Comparison of ENCODE assay signal across 8 cellular contexts in the genomic region with DNA sequence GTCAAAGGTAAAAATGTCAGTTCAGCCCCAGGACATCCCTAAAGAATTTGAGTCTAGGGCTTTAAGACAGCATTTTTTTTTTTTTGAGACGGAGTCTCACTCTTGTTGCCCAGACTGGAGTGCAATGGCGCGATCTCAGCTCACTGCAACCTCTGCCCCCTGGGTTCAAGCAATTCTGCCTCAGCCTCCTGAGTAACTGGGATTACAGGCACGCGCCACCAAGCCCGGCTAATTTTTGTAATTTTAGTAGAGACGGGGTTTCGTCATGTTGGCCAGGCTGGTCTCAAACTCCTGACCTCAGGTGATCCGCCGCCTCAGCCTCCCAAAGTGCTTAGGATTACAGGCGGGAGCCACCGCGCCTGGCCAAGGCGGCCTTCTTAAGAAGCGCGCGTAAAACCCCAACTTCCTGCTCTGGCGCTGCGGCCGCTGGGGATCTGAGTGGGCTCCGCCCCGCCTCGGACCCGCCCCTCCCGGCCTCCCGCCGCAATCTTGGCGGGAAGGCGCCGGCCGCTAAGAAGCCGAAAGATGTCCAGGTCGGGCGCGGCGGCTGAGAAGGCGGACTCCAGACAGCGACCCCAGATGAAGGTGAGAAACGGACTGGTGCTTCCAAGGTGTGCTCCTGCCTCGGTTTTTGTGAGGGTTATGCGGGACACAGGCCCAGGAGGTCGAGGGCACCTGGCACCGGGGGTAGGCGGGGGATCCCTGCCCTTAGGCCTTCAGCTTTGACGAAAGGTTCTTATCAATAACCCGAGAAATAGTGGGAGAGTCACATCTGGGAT. TPM values are rescaled to one million over a fixed set of nuclear protein-coding genes. Genes with fewer than 3 reads are reported as not detected.
A peak's percentile ranks its signal among the peaks of the same experiment; 100 is the strongest.
DNase-seq lines count a peak whose midpoint lies in the region; ATAC-seq and TF ChIP-seq lines count a peak whose summit lies in the region.
"Not testable (repeated sequence)": the region's sequence is repeated elsewhere in the genome, so short reads cannot be mapped to it uniquely, and the experiment has no call there.

A gene (plus strand): TSS at position 495 of the 779 bp plus-strand sequence. CDS start 31 bp downstream, at position 526.

- H3K36me3 ChIP-seq in CD8-positive, alpha-beta memory T cell (ENCODE audit: insufficient read depth, low read length); mesendoderm (ENCODE audit: control insufficient read depth, insufficient read depth, low read length): not testable (repeated sequence)
- peaks cover 54% of the 10 kb centered on the region for H3K36me3 ChIP-seq in OCI-LY7 (ENCODE audit: insufficient read depth, low read length)

- not testable (repeated sequence) for H4K20me1 ChIP-seq in OCI-LY7 (ENCODE audit: insufficient read depth, low read length)

- not testable (repeated sequence) for TF ChIP-seq CTCF in OCI-LY7 (conservative IDR thresholded peaks at IDR 0.05; ENCODE audit: low read length); endothelial cell (IDR thresholded peaks at IDR 0.05; ENCODE audit: unreplicated experiment)

- not testable (repeated sequence) for H3K9me3 Mint-ChIP-seq in CD8-positive, alpha-beta memory T cell; endothelial cell (ENCODE audit: unreplicated experiment)

- ATAC-seq in GM21423 (IDR thresholded peaks at IDR 0.05; ENCODE audit: unreplicated experiment): peak; percentile 61

- not testable (repeated sequence) for BruUV-seq in OCI-LY7 (replicated peaks; lab: Mats Ljungman, UMichigan)

- not testable (repeated sequence) for H3K27me3 ChIP-seq in CD8-positive, alpha-beta memory T cell (ENCODE audit: insufficient read depth, low read length, poor library complexity, severe bottlenecking); mesendoderm (ENCODE audit: insufficient read depth, low read length, poor library complexity)

- H3K79me2 ChIP-seq in OCI-LY7 (ENCODE audit: insufficient read depth, low read depth, low read length): peaks cover 95% of the 10 kb centered on the region
- H3K79me2 ChIP-seq in mesendoderm (ENCODE audit: control insufficient read depth, insufficient read depth, low read length): not testable (repeated sequence)

- CTCF ChIA-PET in CD8-positive, alpha-beta memory T cell (lab: Charles Lee); OCI-LY7 (lab: Charles Lee; ENCODE audit: unreplicated experiment): not testable (repeated sequence)

- not testable (repeated sequence) for H3K23ac ChIP-seq in mesendoderm (ENCODE audit: low read length)

- POLR2A ChIA-PET in CD8-positive, alpha-beta memory T cell (lab: Charles Lee): interaction anchor here (0.5 kb wide), 1 partner anchor 15 kb away, joined by 8 read pairs; no protein-coding TSS in a partner anchor
- POLR2A ChIA-PET in OCI-LY7 (lab: Charles Lee): interaction anchor here (0.9 to 9.7 kb wide), 8 partner anchors 16 to 52 kb away, joined by 3 to 150 read pairs (median 5); a partner anchor contains a TSS

- peaks cover 43 to 72% (median 56%) of the 10 kb centered on the region in 3 donors for H3K4me1 Mint-ChIP-seq in CD8-positive, alpha-beta memory T cell
- not testable (repeated sequence) for H3K4me1 Mint-ChIP-seq in endothelial cell (ENCODE audit: unreplicated experiment)

- not testable (repeated sequence) for TF ChIP-seq RAD21 in Ishikawa (IDR thresholded peaks at IDR 0.05; ENCODE audit: low read depth)

- peak within 1 kb of the TSS; percentile 76 for H3K4me3 ChIP-seq in CD8-positive, alpha-beta memory T cell (ENCODE audit: low read length)
- H3K4me3 ChIP-seq in OCI-LY7 (ENCODE audit: low read depth, low read length, poor library complexity, severe bottlenecking) (peak within 1 kb of the TSS; percentile 95), mesendoderm (ENCODE audit: low read length) (peak within 1 kb of the TSS; percentile 59)

- H2BK120ac ChIP-seq in mesendoderm (ENCODE audit: low read depth, low read length): not testable (repeated sequence)

- not testable (repeated sequence) for H2BK5ac ChIP-seq in mesendoderm (ENCODE audit: low read length)

- intact Hi-C loops in OCI-LY7 (cut with micrococcal nuclease; ENCODE audit: unreplicated experiment): not testable (repeated sequence)

- not testable (repeated sequence) for H3K4ac ChIP-seq in mesendoderm (ENCODE audit: low read depth, low read length)

- H2AFZ ChIP-seq in OCI-LY7 (ENCODE audit: low read length): peak within 1 kb of the TSS; percentile 34; the same call in 1 of the 2 replicates

- not testable (repeated sequence) for H3K27me3 Mint-ChIP-seq in CD8-positive, alpha-beta memory T cell; endothelial cell (ENCODE audit: unreplicated experiment)

- H4K8ac ChIP-seq in mesendoderm (ENCODE audit: low read depth, low read length): not testable (repeated sequence)

- peak within 1 kb of the TSS; percentile 82 for H3K4me2 ChIP-seq in OCI-LY7 (ENCODE audit: low read length)
- peak within 1 kb of the TSS; percentile 30 for H3K4me2 ChIP-seq in mesendoderm (ENCODE audit: low read length)

- H3K18ac ChIP-seq in mesendoderm (ENCODE audit: low read length): not testable (repeated sequence)

- TF ChIP-seq EP300 in Ishikawa (IDR thresholded peaks at IDR 0.05; ENCODE audit: borderline replicate concordance): not testable (repeated sequence)

- H2AK5ac ChIP-seq in mesendoderm (ENCODE audit: low read length): not testable (repeated sequence)

- H3K27ac Mint-ChIP-seq in CD8-positive, alpha-beta memory T cell: peak within 1 kb of the TSS; percentile 90 to 99 (median 93)
- H3K27ac Mint-ChIP-seq in endothelial cell (ENCODE audit: unreplicated experiment): not testable (repeated sequence)

- peak within 1 kb of the TSS; percentile 87 for H4K5ac ChIP-seq in mesendoderm (ENCODE audit: low read length)

- H3K79me1 ChIP-seq in mesendoderm (ENCODE audit: low read length): not testable (repeated sequence)

- peak within 1 kb of the TSS; percentile 83 for H3K9ac ChIP-seq in mesendoderm (ENCODE audit: low read length)

- H3K4me1 ChIP-seq in CD8-positive, alpha-beta memory T cell (ENCODE audit: insufficient read depth, low read length): peaks cover 49% of the 10 kb centered on the region
- peaks cover 53% of the 10 kb centered on the region for H3K4me1 ChIP-seq in OCI-LY7 (ENCODE audit: insufficient read depth, low read length, poor library complexity, severe bottlenecking)
- not testable (repeated sequence) for H3K4me1 ChIP-seq in mesendoderm (ENCODE audit: control insufficient read depth, low read depth, low read length)

- WGBS in mesendoderm (ENCODE audit: extremely low coverage, insufficient coverage, low lambda C conversion rate): no CpG with 5 or more reads among the region's 46 CpGs

- peak; percentile 60 to 78 (median 65) for DNase-seq in CD8-positive, alpha-beta memory T cell
- DNase-seq in OCI-LY7 (ENCODE audit: low spot score): peak; percentile 95
- DNase-seq in activated CD8-positive, alpha-beta memory T cell treated with anti-CD3 and anti-CD28 coated beads, Interleukin-2, amount 50 U/mL, for 4 hours: peak; percentile 62
- DNase-seq in endothelial cell (ENCODE audit: low spot score): peak; percentile 68
- peak; percentile 95 for DNase-seq in mesendoderm
- peak; percentile 49 for DNase-seq in stimulated activated CD8-positive, alpha-beta memory T cell treated with anti-CD3 and anti-CD28 coated beads, Interleukin-12 subunit alpha, Interleukin-12 subunit beta, amount 100 ng/mL, for 1 hour (ENCODE audit: low read depth)

- peak within 1 kb of the TSS; percentile 83 to 95 (median 88) for H3K4me3 Mint-ChIP-seq in CD8-positive, alpha-beta memory T cell
- peak within 1 kb of the TSS; percentile 73 for H3K4me3 Mint-ChIP-seq in endothelial cell (ENCODE audit: unreplicated experiment)

- H3K9me2 ChIP-seq in OCI-LY7 (ENCODE audit: insufficient read depth, low read length): not testable (repeated sequence)

- H2BK15ac ChIP-seq in mesendoderm (replicated peaks; ENCODE audit: low read depth): not testable (repeated sequence)

- peaks cover 0 to 15% (median under 1%) of the 10 kb centered on the region in 3 donors for H3K36me3 Mint-ChIP-seq in CD8-positive, alpha-beta memory T cell
- not testable (repeated sequence) for H3K36me3 Mint-ChIP-seq in endothelial cell (ENCODE audit: low read depth, unreplicated experiment)

- H3K27ac ChIP-seq in CD8-positive, alpha-beta memory T cell (ENCODE audit: low read depth, low read length): peak within 1 kb of the TSS; percentile 57
- peak within 1 kb of the TSS; percentile 86 for H3K27ac ChIP-seq in OCI-LY7 (ENCODE audit: low read depth, low read length, poor library complexity, severe bottlenecking)
- H3K27ac ChIP-seq in mesendoderm (ENCODE audit: low read depth, low read length): not testable (repeated sequence)

- H3K9me3 ChIP-seq in CD8-positive, alpha-beta memory T cell (ENCODE audit: low read length); OCI-LY7 (ENCODE audit: low read length): not testable (repeated sequence)

- peak within 1 kb of the TSS; percentile 90 for H3K56ac ChIP-seq in mesendoderm (ENCODE audit: low read length)

TF ChIP-seq in Ishikawa, 13 proteins besides CTCF, POLR2A, EP300 and RAD21:
- TF ChIP-seq, protein P1, sequence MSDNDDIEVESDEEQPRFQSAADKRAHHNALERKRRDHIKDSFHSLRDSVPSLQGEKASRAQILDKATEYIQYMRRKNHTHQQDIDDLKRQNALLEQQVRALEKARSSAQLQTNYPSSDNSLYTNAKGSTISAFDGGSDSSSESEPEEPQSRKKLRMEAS (IDR thresholded peaks at IDR 0.05): peak; percentile 55; the same call in 1 of the 2 replicates

RNA-seq across cellular contexts. Expression of the gene that starts here (rescaled TPM):
- total RNA-seq in CD8-positive, alpha-beta memory T cell: 10 to 100 TPM; 71.4 to 75.6 TPM
- 7.5 TPM for polyA plus RNA-seq in CD8-positive, alpha-beta memory T cell
- 126 and 139 TPM in 2 replicates for total RNA-seq in OCI-LY7 (2014; rRNA removed; shearing (Covaris generic))
- total RNA-seq in OCI-LY7 (2022) (170 and 186 TPM in 2 replicates), endothelial cell (ENCODE audit: unreplicated experiment) (4.8 TPM)
- polyA plus RNA-seq in mesendoderm (2013, experiment 1 of 2): 21.7 TPM
- 20.6 TPM for polyA plus RNA-seq in mesendoderm (2013, experiment 2 of 2)

Comparison
In these comparisons a context has a peak if more than half of its experiments do, and no peak if none do; other contexts are left out.
1. RNA of the gene that starts here (total RNA-seq): 126 to 186 TPM in OCI-LY7 and 71.4 to 75.6 TPM in CD8-positive, alpha-beta memory T cell; 4.8 TPM in endothelial cell (single experiment); every median in the first group is over 10 times any median in the second.
2. Peak in every context shown above with its lines, with median percentiles within 50 percentile points of each other: DNase-seq and H3K4me3 ChIP-seq.